9 cellular contexts compared by ENCODE assay signal in the genomic region with DNA sequence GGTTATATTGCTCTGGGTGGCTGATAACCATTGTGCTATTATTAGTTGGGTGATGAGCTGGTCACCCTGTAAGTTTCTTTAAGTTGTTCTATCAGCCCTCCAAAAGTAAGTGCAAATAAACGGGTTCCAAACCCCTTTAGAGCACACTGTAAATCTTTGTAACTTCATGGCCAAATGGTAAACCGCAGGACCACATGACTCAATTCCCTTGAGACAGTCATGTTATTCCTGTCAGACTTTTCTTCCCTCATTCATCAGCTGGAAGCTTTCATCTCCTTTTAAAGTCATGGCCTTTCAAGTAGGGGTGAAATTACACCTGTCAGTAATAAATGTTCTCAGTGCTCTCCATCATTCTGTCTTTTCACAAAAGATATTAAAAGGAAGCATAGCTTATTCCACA.
DNase-seq lines count a peak whose midpoint lies in the region; ATAC-seq and TF ChIP-seq lines count a peak whose summit lies in the region.
"Had no signal": no experiment of that assay in that cellular context is flagged by ENCODE, and none has a peak within 500 bp of the region (broad histone marks: within the 10 kb centered on the region; RNA-seq: fewer than 3 reads in every experiment).

No MANE protein-coding gene starts in this region.

- peaks cover 0 to 2% of the 10 kb centered on the region in 2 donors for H3K27me3 Mint-ChIP-seq in CD8-positive, alpha-beta memory T cell

- no peak overlapping the region for H4K8ac ChIP-seq in mesendoderm (ENCODE audit: low read depth, low read length)

- peak; percentile 58 for DNase-seq in DMS53 (lab: John Stamatoyannopoulos, UW)
- peak; percentile 34 for DNase-seq in colonic mucosa
- DNase-seq in nucleus accumbens (lab: John Stamatoyannopoulos, UW) = no peak
- no peak for DNase-seq in mesendoderm
- no peak for DNase-seq in CD8-positive, alpha-beta memory T cell
- no peak for DNase-seq in activated T-cell treated with anti-CD3 and anti-CD28 coated beads for 4 hours

- CTCF ChIA-PET in CD8-positive, alpha-beta memory T cell (lab: Charles Lee) = no interaction called here

- H3K9ac ChIP-seq in colonic mucosa (ENCODE audit: low read depth in 2 of 2, low read length in 2 of 2) (no peak overlapping the region), mesendoderm (ENCODE audit: low read length) (no peak overlapping the region)

- H3K9me3 Mint-ChIP-seq in CD8-positive, alpha-beta memory T cell = peaks cover 0 to 4% (median 0%) of the 10 kb centered on the region in 5 donors
- H3K9me3 Mint-ChIP-seq: activated T-helper 1 cell treated with anti-CD3 and anti-CD28 coated beads, Interleukin-12 subunit alpha, Interleukin-12 subunit beta, Interleukin-2, Interleukin-4 antibody, amounts not matched to agents 30 ng/mL and 10 ng/mL and 1 ng/mL, durations not matched to agents 14 hours and 24 hours and 36 hours had no signal

- H3K56ac ChIP-seq in mesendoderm (ENCODE audit: low read length) = no peak overlapping the region

- no CpG with 5 or more reads among the region's 2 CpGs for WGBS in mesendoderm (ENCODE audit: extremely low coverage, insufficient coverage, low lambda C conversion rate)

- H3K4me1 Mint-ChIP-seq in CD8-positive, alpha-beta memory T cell = peaks cover 0 to 15% (median 3%) of the 10 kb centered on the region in 3 donors

- H3K36me3 ChIP-seq in colonic mucosa = no peaks in the 10 kb centered on the region
- no peaks in the 10 kb centered on the region for H3K36me3 ChIP-seq in mesendoderm (ENCODE audit: control insufficient read depth, insufficient read depth, low read length)
- no peaks in the 10 kb centered on the region for H3K36me3 ChIP-seq in CD8-positive, alpha-beta memory T cell (ENCODE audit: insufficient read depth, low read length)

- no peaks in the 10 kb centered on the region for H3K36me3 Mint-ChIP-seq in CD8-positive, alpha-beta memory T cell

- POLR2A ChIA-PET in CD8-positive, alpha-beta memory T cell (lab: Charles Lee) = no interaction called here

- H3K4me1 ChIP-seq in colonic mucosa (no peaks in the 10 kb centered on the region), mesendoderm (ENCODE audit: control insufficient read depth, low read depth, low read length) (no peaks in the 10 kb centered on the region)
- no peaks in the 10 kb centered on the region for H3K4me1 ChIP-seq in CD8-positive, alpha-beta memory T cell (ENCODE audit: insufficient read depth, low read length)

- H3K79me2 ChIP-seq in mesendoderm (ENCODE audit: control insufficient read depth, insufficient read depth, low read length) = no peaks in the 10 kb centered on the region

- H3K27me3 ChIP-seq in colonic mucosa (no peaks in the 10 kb centered on the region), mesendoderm (ENCODE audit: insufficient read depth, low read length, poor library complexity) (no peaks in the 10 kb centered on the region)
- no peaks in the 10 kb centered on the region for H3K27me3 ChIP-seq in CD8-positive, alpha-beta memory T cell (ENCODE audit: insufficient read depth, low read length, poor library complexity, severe bottlenecking)

- no peak overlapping the region for H3K4me3 ChIP-seq in colonic mucosa
- H3K4me3 ChIP-seq in mesendoderm (ENCODE audit: low read length) = no peak overlapping the region
- H3K4me3 ChIP-seq in CD8-positive, alpha-beta memory T cell (ENCODE audit: low read length) = no peak overlapping the region

- H4K5ac ChIP-seq in mesendoderm (ENCODE audit: low read length) = no peak overlapping the region

- peak overlapping the region in 1 of 8 donors; percentile 87 for H3K27ac Mint-ChIP-seq in CD8-positive, alpha-beta memory T cell
- H3K27ac Mint-ChIP-seq: activated T-helper 1 cell treated with anti-CD3 and anti-CD28 coated beads, Interleukin-12 subunit alpha, Interleukin-12 subunit beta, Interleukin-2, Interleukin-4 antibody, amounts not matched to agents 30 ng/mL and 10 ng/mL and 1 ng/mL, durations not matched to agents 14 hours and 24 hours and 36 hours had no signal

- no peak overlapping the region for H2BK120ac ChIP-seq in mesendoderm (ENCODE audit: low read depth, low read length)

- no peak for TF ChIP-seq CTCF in colonic mucosa (IDR thresholded peaks at IDR 0.05)

- intact Hi-C loops in colonic mucosa (cut with DNase I) = loop anchor here (10.0 kb wide), 1 partner anchor 434 kb away; no protein-coding TSS in a partner anchor

- H3K4me3 Mint-ChIP-seq in CD8-positive, alpha-beta memory T cell = no peak overlapping the region
- H3K4me3 Mint-ChIP-seq: activated T-helper 1 cell treated with anti-CD3 and anti-CD28 coated beads, Interleukin-12 subunit alpha, Interleukin-12 subunit beta, Interleukin-2, Interleukin-4 antibody, amounts not matched to agents 30 ng/mL and 10 ng/mL and 1 ng/mL, durations not matched to agents 14 hours and 24 hours and 36 hours had no signal

- no peak overlapping the region for H3K4me2 ChIP-seq in mesendoderm (ENCODE audit: low read length)

- H3K27ac ChIP-seq in colonic mucosa (peak overlapping the region; percentile 0), mesendoderm (ENCODE audit: low read depth, low read length) (no peak overlapping the region)
- no peak overlapping the region for H3K27ac ChIP-seq in CD8-positive, alpha-beta memory T cell (ENCODE audit: low read depth, low read length)

- no peak overlapping the region for H3K23ac ChIP-seq in mesendoderm (ENCODE audit: low read length)

- no peaks in the 10 kb centered on the region for H3K9me3 ChIP-seq in colonic mucosa
- H3K9me3 ChIP-seq in CD8-positive, alpha-beta memory T cell (ENCODE audit: low read length) = no peaks in the 10 kb centered on the region

- peak; percentile 82 for ATAC-seq in GM21367 (IDR thresholded peaks at IDR 0.05; ENCODE audit: unreplicated experiment)
- ATAC-seq in HG03442 (IDR thresholded peaks at IDR 0.05; ENCODE audit: unreplicated experiment) = peak; percentile 92

- no peak overlapping the region for H2BK15ac ChIP-seq in mesendoderm (replicated peaks; ENCODE audit: low read depth)

- no peak overlapping the region for H3K4ac ChIP-seq in mesendoderm (ENCODE audit: low read depth, low read length)

- H3K79me1 ChIP-seq in mesendoderm (ENCODE audit: low read length) = no peaks in the 10 kb centered on the region

- no peak overlapping the region for H3K18ac ChIP-seq in mesendoderm (ENCODE audit: low read length)

- no peak overlapping the region for H2AK5ac ChIP-seq in mesendoderm (ENCODE audit: low read length)

- no peak overlapping the region for H2BK5ac ChIP-seq in mesendoderm (ENCODE audit: low read length)

Comparison
In these comparisons a context has a peak if more than half of its experiments do, and no peak if none do; other contexts are left out.
1. DNase-seq: peak in DMS53 (single experiment) and colonic mucosa (single experiment); none in nucleus accumbens (0 of 56), mesendoderm (single experiment), CD8-positive, alpha-beta memory T cell (0 of 5) and activated T-cell treated with anti-CD3 and anti-CD28 coated beads for 4 hours (single experiment).